8 cellular contexts compared by ENCODE assay signal in genomic region chr1:40160806-40161124, GRCh38. TPM values are rescaled to one million over a fixed set of nuclear protein-coding genes. Genes with fewer than 3 reads are reported as not detected.
DNase-seq lines count a peak whose midpoint lies in the region; ATAC-seq and TF ChIP-seq lines count a peak whose summit lies in the region.

No MANE protein-coding gene starts in this region.

- no peaks in the 10 kb centered on the region for H3K27me3 ChIP-seq in BLaER1
- H3K27me3 ChIP-seq in NT2/D1 (ENCODE audit: insufficient read depth, insufficient read length) = no peaks in the 10 kb centered on the region
- H3K27me3 ChIP-seq in esophagus (ENCODE audit: control insufficient read depth in 1 of 2, insufficient read depth in 2 of 2, low read length in 2 of 2) = no peaks in the 10 kb centered on the region
- H3K27me3 ChIP-seq in neutrophil = no peaks in the 10 kb centered on the region

- peak overlapping the region; percentile 94 for H3K9ac ChIP-seq in BLaER1
- peak overlapping the region; percentile 100 for H3K9ac ChIP-seq in NT2/D1 (ENCODE audit: insufficient read length, low read depth)

- H3K27ac ChIP-seq in BLaER1 (peak overlapping the region; percentile 90; the same call in 1 of the 2 replicates), esophagus (ENCODE audit: low read depth in 2 of 2, low read length in 1 of 2) (peak overlapping the region; percentile 72 to 90), neutrophil (peak overlapping the region; percentile 89)

- H3K4me1 ChIP-seq in BLaER1 (peaks cover 33% of the 10 kb centered on the region), NT2/D1 (ENCODE audit: insufficient read depth, insufficient read length) (no peaks in the 10 kb centered on the region), esophagus (ENCODE audit: control insufficient read depth in 2 of 2, insufficient read depth in 2 of 2, low read length in 1 of 2) (no peaks in the 10 kb centered on the region), neutrophil (ENCODE audit: control insufficient read depth in 1 of 2, insufficient read depth in 1 of 2, low read depth in 1 of 2, low read length in 1 of 2) (peaks cover 35 to 45% of the 10 kb centered on the region in 2 experiments)

- H3K36me3 ChIP-seq in BLaER1 = peaks cover 11% of the 10 kb centered on the region; the same call in 1 of the 2 replicates
- peaks cover 2% of the 10 kb centered on the region for H3K36me3 ChIP-seq in NT2/D1 (ENCODE audit: insufficient read depth, insufficient read length, low read length)
- H3K36me3 ChIP-seq in esophagus (ENCODE audit: control insufficient read depth in 2 of 2, insufficient read depth in 2 of 2, low read length in 1 of 2) = no peaks in the 10 kb centered on the region
- no peaks in the 10 kb centered on the region for H3K36me3 ChIP-seq in neutrophil

- no peak for ATAC-seq in GM18520 (IDR thresholded peaks at IDR 0.05; ENCODE audit: unreplicated experiment)

- TF ChIP-seq CTCF in neutrophil (IDR thresholded peaks at IDR 0.05) = no peak

- H3K9me3 ChIP-seq in BLaER1 = no peaks in the 10 kb centered on the region
- H3K9me3 ChIP-seq in NT2/D1 (ENCODE audit: insufficient read depth, low read length) = no peaks in the 10 kb centered on the region
- no peaks in the 10 kb centered on the region for H3K9me3 ChIP-seq in esophagus (ENCODE audit: control insufficient read depth in 2 of 2, insufficient read depth in 1 of 2, low read depth in 1 of 2, low read length in 1 of 2)
- no peaks in the 10 kb centered on the region for H3K9me3 ChIP-seq in neutrophil

- no peak for DNase-seq in NT2/D1 (ENCODE audit: low read depth, low spot score)
- no peak for DNase-seq in anterior cingulate cortex (lab: John Stamatoyannopoulos, UW)
- DNase-seq in ureter (ENCODE audit: low spot score) = no peak
- DNase-seq in activated CD4-positive, alpha-beta T cell treated with anti-CD3 and anti-CD28 coated beads, Interleukin-2, amount 50 U/mL, for 1 hour = no peak

- peaks cover 45% of the 10 kb centered on the region for H4K20me1 ChIP-seq in BLaER1

- peak overlapping the region; percentile 98 for H3K4me3 ChIP-seq in BLaER1
- H3K4me3 ChIP-seq in NT2/D1 (ENCODE audit: insufficient read length, low read depth) = peak overlapping the region; percentile 97
- H3K4me3 ChIP-seq in esophagus (ENCODE audit: low read depth in 1 of 2, low read length in 2 of 2) = peak overlapping the region; percentile 87 to 91
- peak overlapping the region; percentile 87 to 92 for H3K4me3 ChIP-seq in neutrophil (ENCODE audit: low read depth in 1 of 2, low read length in 1 of 2)

- 29 to 32% methylated on average over 7 of the region's 7 CpGs for WGBS in esophagus, 2 donors

- H3K4me2 ChIP-seq in BLaER1 = peak overlapping the region; percentile 80

RNA-seq across cellular contexts. Expression of gene RLF, which starts 0.4 kb away (rescaled TPM):
- polyA plus RNA-seq in esophagus = 1 to 10 TPM; 4.7 to 5.6 TPM
- 20.9 TPM for total RNA-seq in ureter
